In genomic region chr3:47799733-47800132, GRCh38 we compare ENCODE assay signal across 1 cellular context.
A peak's percentile ranks its signal among the peaks of the same experiment; 100 is the strongest.
TF ChIP-seq lines count a peak whose summit lies in the region.

No MANE protein-coding gene starts in this region.

TF ChIP-seq in H1, 55 proteins besides CTCF, POLR2A, EP300 and RAD21:
- TF ChIP-seq TEAD4 (IDR thresholded peaks at IDR 0.05; ENCODE audit: low read depth, low read length) = peak; percentile 59; the same call in 1 of the 2 replicates
- no peak for TF ChIP-seq TBP (IDR thresholded peaks at IDR 0.05; ENCODE audit: low read depth, low read length)
